Comparison of ENCODE assay signal across 7 cellular contexts in genomic region chr11:119479685-119480275, GRCh38. TPM values are rescaled to one million over a fixed set of nuclear protein-coding genes. Genes with fewer than 3 reads are reported as not detected.
DNase-seq lines count a peak whose midpoint lies in the region; ATAC-seq and TF ChIP-seq lines count a peak whose summit lies in the region.

No MANE protein-coding gene starts in this region.

- DNase-seq in NAMALWA (ENCODE audit: low spot score), result peak; percentile 33
- DNase-seq in breast epithelium (ENCODE audit: low spot score in 2 of 2), result peak; percentile 8 to 36
- peak; percentile 8 for DNase-seq in omental fat pad (ENCODE audit: low spot score)
- no peak for DNase-seq in effector CD4-positive, alpha-beta T cell
- no peak for DNase-seq in inferior parietal cortex (ENCODE audit: extremely low spot score)

- peak; percentile 73 for TF ChIP-seq CTCF in GM12872 (IDR thresholded peaks at IDR 0.05; ENCODE audit: insufficient read depth, low read depth, low read length)
- TF ChIP-seq CTCF in breast epithelium (IDR thresholded peaks at IDR 0.05), result no peak
- TF ChIP-seq CTCF in omental fat pad (IDR thresholded peaks at IDR 0.05), result no peak

- H3K9me3 ChIP-seq in breast epithelium, result no peaks in the 10 kb centered on the region

- H3K4me3 ChIP-seq in breast epithelium, result no peak overlapping the region

- TF ChIP-seq POLR2A in breast epithelium (IDR thresholded peaks at IDR 0.05), result no peak

- H3K36me3 ChIP-seq in breast epithelium, result no peaks in the 10 kb centered on the region

- H3K4me1 ChIP-seq in breast epithelium, result peaks cover 0 to 4% of the 10 kb centered on the region in 2 donors

- H3K27me3 ChIP-seq in breast epithelium, result peaks cover 0 to 3% of the 10 kb centered on the region in 2 donors

- intact Hi-C loops in breast epithelium (cut with DNase I; ENCODE audit: low total_unique reads), result loop anchor here (5.0 kb wide), 1 partner anchor 122 kb away; no protein-coding TSS in a partner anchor

- H3K27ac ChIP-seq in breast epithelium, result no peak overlapping the region

- no peak for ATAC-seq in omental fat pad (ENCODE audit: low FRiP score)
- ATAC-seq in HG03175 (IDR thresholded peaks at IDR 0.05; ENCODE audit: unreplicated experiment), result no peak

RNA-seq across cellular contexts. Expression of gene THY1, which starts 56.8 kb away (rescaled TPM):
- 10 to 100 TPM in 2 of 3 donors, 1 to 10 TPM in 1; 8.5 to 26.3 (median 23.8) TPM for total RNA-seq in breast epithelium
- 10 to 100 TPM; 12.0 to 71.5 (median 33.3) TPM for total RNA-seq in omental fat pad

Comparison
In these comparisons a context has a peak if more than half of its experiments do, and no peak if none do; other contexts are left out.
1. DNase-seq: peak in NAMALWA (single experiment), breast epithelium (2 of 2) and omental fat pad (single experiment); none in effector CD4-positive, alpha-beta T cell (single experiment) and inferior parietal cortex (single experiment).